ENCODE assay signal across 15 cellular contexts in genomic region chr14:95663226-95663797, GRCh38. TPM values are rescaled to one million over a fixed set of nuclear protein-coding genes. Genes with fewer than 3 reads are reported as not detected.
DNase-seq lines count a peak whose midpoint lies in the region; ATAC-seq, FAIRE-seq and TF ChIP-seq lines count a peak whose summit lies in the region.
"Had no signal": no experiment of that assay in that cellular context is flagged by ENCODE, and none has a peak within 500 bp of the region (broad histone marks: within the 10 kb centered on the region; RNA-seq: fewer than 3 reads in every experiment).

No MANE protein-coding gene starts in this region.

- H3K9me3 ChIP-seq in right lobe of liver: no peaks in the 10 kb centered on the region
- H3K9me3 ChIP-seq: SJSA1 had no signal

- FAIRE-seq in GM12891 (lab: Jason Lieb, UNC) (peak; percentile 86), urothelium cell line (lab: Jason Lieb, UNC) (no peak)

- intact Hi-C loops in right lobe of liver (cut with DNase I): no loop called here

- H3K27me3 ChIP-seq in right lobe of liver: no peaks in the 10 kb centered on the region

- no peak overlapping the region for H3K4me3 ChIP-seq in right lobe of liver
- H3K4me3 ChIP-seq: dorsolateral prefrontal cortex, SJSA1 had no signal

- TF ChIP-seq CTCF in right lobe of liver (IDR thresholded peaks at IDR 0.05): no peak

- H3K36me3 ChIP-seq in right lobe of liver: no peaks in the 10 kb centered on the region
- H3K36me3 ChIP-seq: SJSA1 had no signal

- no peak overlapping the region for H3K27ac ChIP-seq in right lobe of liver
- H3K27ac ChIP-seq: SJSA1 had no signal

- peaks cover 0 to 5% (median 0%) of the 10 kb centered on the region in 4 donors for H3K4me1 ChIP-seq in right lobe of liver
- H3K4me1 ChIP-seq: SJSA1 had no signal

- peak; percentile 32 for ATAC-seq in GM21528 (IDR thresholded peaks at IDR 0.05; ENCODE audit: low FRiP score, unreplicated experiment)
- peak; percentile 22 for ATAC-seq in HG03521 (IDR thresholded peaks at IDR 0.05; ENCODE audit: unreplicated experiment)
- ATAC-seq in right lobe of liver: peak in 3 of 4 donors; percentile 17 to 28 (median 20)
- ATAC-seq in GM19467 (IDR thresholded peaks at IDR 0.05; ENCODE audit: unreplicated experiment): no peak

- WGBS in right lobe of liver (ENCODE audit: insufficient coverage, low coverage, low lambda C conversion rate, missing lambda C conversion rate): 40% methylated on average over 5 of the region's 5 CpGs

- DNase-seq in GM12891 (ENCODE audit: insufficient read length, low spot score) (no peak), right lobe of liver (no peak), urothelium cell line (ENCODE audit: low spot score) (no peak), amygdala (lab: John Stamatoyannopoulos, UW) (no peak), LoVo (ENCODE audit: low spot score) (no peak)
- DNase-seq: activated CD8-positive, alpha-beta memory T cell treated with anti-CD3 and anti-CD28 coated beads, Interleukin-2, amount 50 U/mL, for 48 hours; mesenchymal stem cell; NCI-H1417 treated with DMSO at 0.1 percent for 48 hours; NCI-H510A treated with DMSO at 0.1 percent for 48 hours; stimulated activated naive CD4-positive, alpha-beta T cell had no signal

- TF ChIP-seq POLR2A in GM12891 (IDR thresholded peaks at IDR 0.05; ENCODE audit: low read depth, low read length): no peak
- TF ChIP-seq POLR2A in right lobe of liver (IDR thresholded peaks at IDR 0.05): no peak

TF ChIP-seq in GM12891, 5 proteins besides CTCF, POLR2A, EP300 and RAD21:
- TF ChIP-seq POU2F2 (IDR thresholded peaks at IDR 0.05; ENCODE audit: low read depth, low read length): no peak
- no peak for TF ChIP-seq TAF1 (IDR thresholded peaks at IDR 0.05; ENCODE audit: low read depth, low read length)
- TF ChIP-seq SPI1 (IDR thresholded peaks at IDR 0.05; ENCODE audit: low read depth, low read length): no peak
- TF ChIP-seq POLR2AphosphoS5 (IDR thresholded peaks at IDR 0.05; ENCODE audit: low read depth, low read length): no peak
- TF ChIP-seq PAX5 (IDR thresholded peaks at IDR 0.05; ENCODE audit: insufficient read depth, low read length, severe bottlenecking): no peak
TF ChIP-seq in GM12891: peak in this region for 0.

RNA-seq across cellular contexts. Expression of gene TCL1B, which starts 22.9 kb away (rescaled TPM):
- not detected for polyA plus RNA-seq in GM12891 (2012; ENCODE audit: low read depth, missing spikeins)
- not detected for total RNA-seq in right lobe of liver
- total RNA-seq: dorsolateral prefrontal cortex, SJSA1 had no signal

RNA-seq across cellular contexts. Expression of gene TCL1A, which starts 50.6 kb away (rescaled TPM):
- polyA plus RNA-seq in GM12891 (2012; ENCODE audit: low read depth, missing spikeins): 49.0 TPM
- total RNA-seq in right lobe of liver: under 1 TPM in 1 of 6 experiments, not detected in 5; 0.15 TPM
- total RNA-seq: SJSA1 had no signal
